2 cellular contexts compared by ENCODE assay signal in the genomic region with DNA sequence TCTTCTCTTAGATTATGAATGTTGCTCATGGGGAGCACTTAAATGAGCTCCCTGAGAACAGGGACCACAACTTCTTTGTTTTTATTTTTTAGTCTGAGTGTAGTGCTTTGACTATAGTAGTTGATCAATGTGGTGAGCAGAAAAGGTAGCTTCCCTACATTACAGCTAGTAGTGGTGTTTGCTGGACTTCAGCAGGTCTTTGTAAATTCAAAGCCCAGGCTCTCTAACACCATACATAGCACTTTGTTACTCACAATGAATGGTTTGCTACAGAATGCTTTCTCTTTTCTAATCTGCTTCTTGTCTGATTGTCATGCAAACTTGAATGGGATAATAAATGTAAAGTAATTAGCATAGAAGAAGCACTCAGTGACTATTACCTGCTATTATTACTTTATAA. TPM values are rescaled to one million over a fixed set of nuclear protein-coding genes. Genes with fewer than 3 reads are reported as not detected.
"Had no signal": no experiment of that assay in that cellular context is flagged by ENCODE, and none has a peak within 500 bp of the region (broad histone marks: within the 10 kb centered on the region; RNA-seq: fewer than 3 reads in every experiment).

No MANE protein-coding gene starts in this region.

RNA-seq across cellular contexts. Expression of gene PGM5, which starts 55.4 kb away (rescaled TPM):
- total RNA-seq: epithelial cell of proximal tubule, foreskin keratinocyte had no signal
- polyA plus RNA-seq: foreskin keratinocyte had no signal
